ENCODE assay signal across 7 cellular contexts in the genomic region with DNA sequence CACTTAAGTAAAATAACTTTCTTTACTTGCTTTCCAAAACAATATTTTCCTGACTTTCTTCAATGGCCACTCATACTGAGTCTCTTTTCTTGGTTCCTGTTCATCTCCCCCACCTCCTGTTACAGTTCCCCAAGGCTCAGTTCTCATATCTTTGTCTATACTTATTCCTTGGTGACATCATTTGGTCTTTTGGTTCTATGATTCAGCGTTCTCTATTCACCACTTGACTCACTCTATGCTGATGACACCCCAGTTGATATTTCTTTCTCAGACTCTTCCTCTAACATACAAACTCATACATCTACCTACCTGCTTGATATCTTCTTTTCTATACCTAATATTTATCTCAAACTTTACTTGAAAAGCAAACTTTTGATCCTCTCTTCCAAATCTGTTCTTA.
DNase-seq lines count a peak whose midpoint lies in the region; ATAC-seq lines count a peak whose summit lies in the region.

No MANE protein-coding gene starts in this region.

- ATAC-seq in GM18873 (IDR thresholded peaks at IDR 0.05; ENCODE audit: low FRiP score, unreplicated experiment) (peak; percentile 76), HG02759 (IDR thresholded peaks at IDR 0.05; ENCODE audit: unreplicated experiment) (peak; percentile 73)

- DNase-seq in NOMO-1 treated with DMSO at 0.1 percent for 48 hours (lab: John Stamatoyannopoulos, UW; ENCODE audit: unreplicated experiment), result peak; percentile 75
- peak; percentile 50 for DNase-seq in renal cortical epithelial cell (ENCODE audit: low read depth)
- DNase-seq in cerebellar cortex (ENCODE audit: low spot score), result no peak
- no peak for DNase-seq in hippocampal formation (lab: John Stamatoyannopoulos, UW)
- DNase-seq in KG1 (lab: John Stamatoyannopoulos, UW), result no peak

Comparison
In these comparisons a context has a peak if more than half of its experiments do, and no peak if none do; other contexts are left out.
1. DNase-seq: peak in NOMO-1 treated with DMSO at 0.1 percent for 48 hours (single experiment) and renal cortical epithelial cell (single experiment); none in cerebellar cortex (single experiment), hippocampal formation (0 of 2) and KG1 (single experiment).